9 cellular contexts compared by ENCODE assay signal in genomic region chr13:102226591-102226990, GRCh38.
"Had no signal": no experiment of that assay in that cellular context is flagged by ENCODE, and none has a peak within 500 bp of the region (broad histone marks: within the 10 kb centered on the region; RNA-seq: fewer than 3 reads in every experiment).

No MANE protein-coding gene starts in this region.

- H3K9ac ChIP-seq: GM23248 had no signal

- H3K27ac ChIP-seq: GM23248, HL-60 had no signal

- H3K9me3 ChIP-seq: HAP-1 had no signal

- H3K4me1 Mint-ChIP-seq: IgD-negative memory B cell had no signal

- H3K27me3 Mint-ChIP-seq: IgD-negative memory B cell had no signal

- H2AFZ ChIP-seq: GM23248 had no signal

- H3K4me3 ChIP-seq: GM23248, HAP-1 had no signal

- H3K4me3 Mint-ChIP-seq: HFFc6, IgD-negative memory B cell had no signal

- H3K27ac Mint-ChIP-seq: HFFc6, IgD-negative memory B cell had no signal

- H3K36me3 ChIP-seq: HAP-1 had no signal

- DNase-seq: GM23248, GOT3, H7, HFFc6, KG1 had no signal

- ATAC-seq: HCT116 had no signal

- H3K4me1 ChIP-seq: HAP-1 had no signal
